In the genomic region with DNA sequence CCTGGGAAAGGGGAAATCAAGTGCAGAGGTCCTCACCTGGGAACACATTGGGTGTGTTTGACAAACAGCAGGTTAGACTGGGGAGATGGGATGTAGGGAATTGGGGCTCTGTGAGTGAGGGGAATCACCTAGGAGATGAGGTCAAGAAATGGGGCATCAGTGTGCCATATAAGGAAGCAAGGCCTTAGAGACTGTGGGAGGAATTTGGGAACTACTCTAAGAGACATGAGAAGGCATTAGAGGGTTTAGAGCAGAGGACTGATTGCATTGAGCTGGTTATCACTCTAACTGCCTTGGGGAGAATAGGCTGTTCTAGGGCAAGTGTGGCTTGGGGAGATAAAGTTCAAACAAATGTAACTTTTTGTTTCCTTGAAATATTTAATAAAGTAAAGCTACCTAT, we compare ENCODE assay signal across 1 cellular context.
TF ChIP-seq lines count a peak whose summit lies in the region.

No MANE protein-coding gene starts in this region.

TF ChIP-seq in GM23338, 12 proteins besides CTCF, POLR2A, EP300 and RAD21 (continued from another document):
- TF ChIP-seq, protein P1, sequence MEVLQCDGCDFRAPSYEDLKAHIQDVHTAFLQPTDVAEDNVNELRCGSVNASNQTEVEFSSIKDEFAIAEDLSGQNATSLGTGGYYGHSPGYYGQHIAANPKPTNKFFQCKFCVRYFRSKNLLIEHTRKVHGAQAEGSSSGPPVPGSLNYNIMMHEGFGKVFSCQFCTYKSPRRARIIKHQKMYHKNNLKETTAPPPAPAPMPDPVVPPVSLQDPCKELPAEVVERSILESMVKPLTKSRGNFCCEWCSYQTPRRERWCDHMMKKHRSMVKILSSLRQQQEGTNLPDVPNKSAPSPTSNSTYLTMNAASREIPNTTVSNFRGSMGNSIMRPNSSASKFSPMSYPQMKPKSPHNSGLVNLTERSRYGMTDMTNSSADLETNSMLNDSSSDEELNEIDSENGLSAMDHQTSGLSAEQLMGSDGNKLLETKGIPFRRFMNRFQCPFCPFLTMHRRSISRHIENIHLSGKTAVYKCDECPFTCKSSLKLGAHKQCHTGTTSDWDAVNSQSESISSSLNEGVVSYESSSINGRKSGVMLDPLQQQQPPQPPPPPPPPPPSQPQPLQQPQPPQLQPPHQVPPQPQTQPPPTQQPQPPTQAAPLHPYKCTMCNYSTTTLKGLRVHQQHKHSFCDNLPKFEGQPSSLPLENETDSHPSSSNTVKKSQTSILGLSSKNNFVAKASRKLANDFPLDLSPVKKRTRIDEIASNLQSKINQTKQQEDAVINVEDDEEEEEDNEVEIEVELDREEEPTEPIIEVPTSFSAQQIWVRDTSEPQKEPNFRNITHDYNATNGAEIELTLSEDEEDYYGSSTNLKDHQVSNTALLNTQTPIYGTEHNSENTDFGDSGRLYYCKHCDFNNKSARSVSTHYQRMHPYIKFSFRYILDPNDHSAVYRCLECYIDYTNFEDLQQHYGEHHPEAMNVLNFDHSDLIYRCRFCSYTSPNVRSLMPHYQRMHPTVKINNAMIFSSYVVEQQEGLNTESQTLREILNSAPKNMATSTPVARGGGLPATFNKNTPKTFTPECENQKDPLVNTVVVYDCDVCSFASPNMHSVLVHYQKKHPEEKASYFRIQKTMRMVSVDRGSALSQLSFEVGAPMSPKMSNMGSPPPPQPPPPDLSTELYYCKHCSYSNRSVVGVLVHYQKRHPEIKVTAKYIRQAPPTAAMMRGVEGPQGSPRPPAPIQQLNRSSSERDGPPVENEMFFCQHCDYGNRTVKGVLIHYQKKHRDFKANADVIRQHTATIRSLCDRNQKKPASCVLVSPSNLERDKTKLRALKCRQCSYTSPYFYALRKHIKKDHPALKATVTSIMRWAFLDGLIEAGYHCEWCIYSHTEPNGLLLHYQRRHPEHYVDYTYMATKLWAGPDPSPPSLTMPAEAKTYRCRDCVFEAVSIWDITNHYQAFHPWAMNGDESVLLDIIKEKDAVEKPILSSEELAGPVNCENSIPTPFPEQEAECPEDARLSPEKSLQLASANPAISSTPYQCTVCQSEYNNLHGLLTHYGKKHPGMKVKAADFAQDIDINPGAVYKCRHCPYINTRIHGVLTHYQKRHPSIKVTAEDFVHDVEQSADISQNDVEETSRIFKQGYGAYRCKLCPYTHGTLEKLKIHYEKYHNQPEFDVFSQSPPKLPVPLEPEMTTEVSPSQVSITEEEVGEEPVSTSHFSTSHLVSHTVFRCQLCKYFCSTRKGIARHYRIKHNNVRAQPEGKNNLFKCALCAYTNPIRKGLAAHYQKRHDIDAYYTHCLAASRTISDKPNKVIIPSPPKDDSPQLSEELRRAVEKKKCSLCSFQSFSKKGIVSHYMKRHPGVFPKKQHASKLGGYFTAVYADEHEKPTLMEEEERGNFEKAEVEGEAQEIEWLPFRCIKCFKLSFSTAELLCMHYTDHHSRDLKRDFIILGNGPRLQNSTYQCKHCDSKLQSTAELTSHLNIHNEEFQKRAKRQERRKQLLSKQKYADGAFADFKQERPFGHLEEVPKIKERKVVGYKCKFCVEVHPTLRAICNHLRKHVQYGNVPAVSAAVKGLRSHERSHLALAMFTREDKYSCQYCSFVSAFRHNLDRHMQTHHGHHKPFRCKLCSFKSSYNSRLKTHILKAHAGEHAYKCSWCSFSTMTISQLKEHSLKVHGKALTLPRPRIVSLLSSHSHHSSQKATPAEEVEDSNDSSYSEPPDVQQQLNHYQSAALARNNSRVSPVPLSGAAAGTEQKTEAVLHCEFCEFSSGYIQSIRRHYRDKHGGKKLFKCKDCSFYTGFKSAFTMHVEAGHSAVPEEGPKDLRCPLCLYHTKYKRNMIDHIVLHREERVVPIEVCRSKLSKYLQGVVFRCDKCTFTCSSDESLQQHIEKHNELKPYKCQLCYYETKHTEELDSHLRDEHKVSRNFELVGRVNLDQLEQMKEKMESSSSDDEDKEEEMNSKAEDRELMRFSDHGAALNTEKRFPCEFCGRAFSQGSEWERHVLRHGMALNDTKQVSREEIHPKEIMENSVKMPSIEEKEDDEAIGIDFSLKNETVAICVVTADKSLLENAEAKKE (CRISPR knock-in tag; IDR thresholded peaks at IDR 0.05) = peak; percentile 23; the same call in 1 of the 2 replicates
- TF ChIP-seq CREB1 (CRISPR knock-in tag; IDR thresholded peaks at IDR 0.05; ENCODE audit: low read depth) (no peak), NANOG (IDR thresholded peaks at IDR 0.05; ENCODE audit: borderline replicate concordance) (no peak), STAT1 (IDR thresholded peaks at IDR 0.05; ENCODE audit: unreplicated experiment) (no peak), POLR2AphosphoS5 (IDR thresholded peaks at IDR 0.05; ENCODE audit: low read depth) (no peak)
